Comparison of ENCODE assay signal across 14 cellular contexts in the genomic region with DNA sequence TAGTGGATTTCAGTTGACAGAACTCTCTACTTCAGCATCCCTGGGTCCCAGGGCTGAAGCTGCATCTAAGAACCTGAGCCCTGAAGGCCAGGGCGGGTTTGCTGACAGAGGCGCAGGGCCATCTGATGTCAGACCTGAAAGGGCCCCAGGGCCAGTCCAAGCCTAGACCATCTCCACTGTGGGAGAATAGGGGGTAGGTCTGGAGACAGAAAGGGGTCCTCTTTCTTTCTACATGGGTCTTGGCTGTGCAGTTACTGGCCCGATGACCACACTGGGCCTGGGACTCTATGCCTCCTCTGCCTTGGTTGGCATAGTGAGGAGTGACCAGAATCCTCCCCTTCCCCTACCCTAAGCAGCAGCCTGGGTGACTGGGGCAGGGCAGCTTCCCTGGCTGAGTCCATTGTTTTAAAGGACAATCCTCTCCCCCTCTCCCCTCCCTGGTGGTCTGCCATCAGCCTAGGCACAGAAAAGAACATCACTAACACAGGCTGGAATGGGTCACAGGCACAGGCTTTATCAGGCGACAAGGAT. TPM values are rescaled to one million over a fixed set of nuclear protein-coding genes. Genes with fewer than 3 reads are reported as not detected.
DNase-seq lines count a peak whose midpoint lies in the region; ATAC-seq, FAIRE-seq and TF ChIP-seq lines count a peak whose summit lies in the region.
"Had no signal": no experiment of that assay in that cellular context is flagged by ENCODE, and none has a peak within 500 bp of the region (broad histone marks: within the 10 kb centered on the region; RNA-seq: fewer than 3 reads in every experiment).

No MANE protein-coding gene starts in this region.

- peaks cover 22% of the 10 kb centered on the region for H3K4me1 Mint-ChIP-seq in astrocyte (ENCODE audit: low read depth, unreplicated experiment)
- H3K4me1 Mint-ChIP-seq: activated naive CD8-positive, alpha-beta T cell treated with anti-CD3 and anti-CD28 coated beads, Interleukin-2, amount 10 ng/mL, durations not matched to agents 7 days and 5 days; CD8-positive, alpha-beta memory T cell had no signal

- H3K9me3 Mint-ChIP-seq in astrocyte (ENCODE audit: unreplicated experiment): no peaks in the 10 kb centered on the region
- H3K9me3 Mint-ChIP-seq: activated naive CD8-positive, alpha-beta T cell treated with anti-CD3 and anti-CD28 coated beads, Interleukin-2, amount 10 ng/mL, durations not matched to agents 7 days and 5 days; CD8-positive, alpha-beta memory T cell had no signal

- H3K4me3 ChIP-seq in astrocyte (ENCODE audit: insufficient read depth, low read depth, low read length): no peak overlapping the region
- no peak overlapping the region for H3K4me3 ChIP-seq in heart right ventricle
- no peak overlapping the region for H3K4me3 ChIP-seq in osteoblast (ENCODE audit: insufficient read depth, low read length)
- no peak overlapping the region for H3K4me3 ChIP-seq in tibial artery
- no peak overlapping the region for H3K4me3 ChIP-seq in H7 (ENCODE audit: insufficient read depth, low read depth, low read length)

- H3K27ac ChIP-seq in astrocyte (ENCODE audit: low read depth, low read length) (no peak overlapping the region), heart right ventricle (peak overlapping the region; percentile 87 to 99 (median 96)), osteoblast (ENCODE audit: low read depth, low read length) (peak overlapping the region; percentile 21), tibial artery (peak overlapping the region; percentile 97 to 99)

- TF ChIP-seq CTCF in astrocyte (IDR thresholded peaks at IDR 0.05; ENCODE audit: insufficient read depth, low read depth, low read length): no peak
- no peak for TF ChIP-seq CTCF in heart right ventricle (IDR thresholded peaks at IDR 0.05)
- no peak for TF ChIP-seq CTCF in osteoblast (IDR thresholded peaks at IDR 0.05; ENCODE audit: extremely low read depth, low read depth, low read length)
- TF ChIP-seq CTCF in tibial artery (IDR thresholded peaks at IDR 0.05): no peak

- H2AFZ ChIP-seq in astrocyte (ENCODE audit: low read depth, low read length) (no peak overlapping the region), osteoblast (ENCODE audit: low read length) (no peak overlapping the region)

- no peak for FAIRE-seq in astrocyte (lab: Jason Lieb, UNC)
- FAIRE-seq: endometrium had no signal

- H3K9ac ChIP-seq in astrocyte (ENCODE audit: low read length): no peak overlapping the region

- H3K27ac Mint-ChIP-seq in astrocyte (ENCODE audit: unreplicated experiment): peak overlapping the region; percentile 34
- H3K27ac Mint-ChIP-seq: activated naive CD8-positive, alpha-beta T cell treated with anti-CD3 and anti-CD28 coated beads, Interleukin-2, amount 10 ng/mL, durations not matched to agents 7 days and 5 days had no signal

- H3K36me3 ChIP-seq in astrocyte (ENCODE audit: insufficient read depth, low read length) (no peaks in the 10 kb centered on the region), heart right ventricle (peaks cover 0 to 18% (median 0%) of the 10 kb centered on the region in 9 donors), osteoblast (ENCODE audit: insufficient read depth, low read length) (no peaks in the 10 kb centered on the region), tibial artery (peaks cover 10 to 17% (median 17%) of the 10 kb centered on the region in 3 donors), H7 (replicated peaks; ENCODE audit: control insufficient read depth, insufficient read depth, low read length) (no peaks in the 10 kb centered on the region; the same call in 1 of the 2 replicates)

- H3K4me2 ChIP-seq in astrocyte (ENCODE audit: low read length) (no peak overlapping the region), osteoblast (ENCODE audit: insufficient read depth, low read length) (no peak overlapping the region)

- H3K4me1 ChIP-seq in astrocyte (ENCODE audit: insufficient read depth, low read length): peaks cover 31% of the 10 kb centered on the region
- peaks cover 75 to 100% (median 96%) of the 10 kb centered on the region in 9 donors for H3K4me1 ChIP-seq in heart right ventricle
- peaks cover 35% of the 10 kb centered on the region for H3K4me1 ChIP-seq in osteoblast (ENCODE audit: insufficient read depth, low read length)
- peaks cover 16 to 96% (median 81%) of the 10 kb centered on the region in 4 donors for H3K4me1 ChIP-seq in tibial artery

- no peaks in the 10 kb centered on the region for H3K27me3 ChIP-seq in astrocyte (ENCODE audit: insufficient read depth, low read length)
- H3K27me3 ChIP-seq in heart right ventricle: no peaks in the 10 kb centered on the region
- no peaks in the 10 kb centered on the region for H3K27me3 ChIP-seq in osteoblast (ENCODE audit: insufficient read depth, low read length)
- H3K27me3 ChIP-seq in tibial artery: no peaks in the 10 kb centered on the region
- no peaks in the 10 kb centered on the region; the same call in 1 of the 2 replicates for H3K27me3 ChIP-seq in H7 (ENCODE audit: control insufficient read depth, insufficient read depth, low read length)

- H3K9me3 ChIP-seq in astrocyte (ENCODE audit: insufficient read depth, low read depth, low read length) (no peaks in the 10 kb centered on the region), heart right ventricle (no peaks in the 10 kb centered on the region), osteoblast (ENCODE audit: low read depth, low read length) (no peaks in the 10 kb centered on the region), tibial artery (no peaks in the 10 kb centered on the region)

- peaks cover 2% of the 10 kb centered on the region for H3K27me3 Mint-ChIP-seq in astrocyte (ENCODE audit: low read depth, unreplicated experiment)
- H3K27me3 Mint-ChIP-seq: CD8-positive, alpha-beta memory T cell had no signal

- DNase-seq in astrocyte (ENCODE audit: low read depth): no peak
- no peak for DNase-seq in heart right ventricle
- DNase-seq in osteoblast (ENCODE audit: insufficient read length, low spot score, missing footprints): peak; percentile 8
- peak; percentile 19 to 67 for DNase-seq in tibial artery
- DNase-seq in H7: no peak
- DNase-seq in NCI-H2081 (lab: John Stamatoyannopoulos, UW): no peak
- DNase-seq: activated naive CD8-positive, alpha-beta T cell treated with anti-CD3 and anti-CD28 coated beads, Interleukin-2, amount 10 ng/mL, durations not matched to agents 7 days and 5 days; MM.1S; NCI-H510A treated with DMSO at 0.1 percent for 48 hours; SHP77 treated with DMSO at 0.1 percent for 48 hours had no signal

- ATAC-seq in heart right ventricle (no peak), GM21786 (IDR thresholded peaks at IDR 0.05; ENCODE audit: unreplicated experiment) (no peak), HG03457 (IDR thresholded peaks at IDR 0.05; ENCODE audit: unreplicated experiment) (no peak)

- WGBS in heart right ventricle, 2 donors: 71 to 76% methylated on average over 4 of the region's 4 CpGs

- H4K20me1 ChIP-seq in astrocyte (ENCODE audit: insufficient read depth, low read length) (no peaks in the 10 kb centered on the region), osteoblast (ENCODE audit: insufficient read depth, low read length) (no peaks in the 10 kb centered on the region)

- no peak overlapping the region for H3K4me3 Mint-ChIP-seq in astrocyte (ENCODE audit: unreplicated experiment)
- H3K4me3 Mint-ChIP-seq: activated naive CD8-positive, alpha-beta T cell treated with anti-CD3 and anti-CD28 coated beads, Interleukin-2, amount 10 ng/mL, durations not matched to agents 7 days and 5 days; CD8-positive, alpha-beta memory T cell had no signal

- no peaks in the 10 kb centered on the region for H3K79me2 ChIP-seq in astrocyte (ENCODE audit: insufficient read depth, low read length)
- H3K79me2 ChIP-seq in osteoblast (ENCODE audit: insufficient read depth, low read length): no peaks in the 10 kb centered on the region

- intact Hi-C loops in heart right ventricle (cut with DNase I) (loop anchor here in 6 of 10 donors (1.0 to 5.0 kb wide), 5 partner anchors 17 to 169 kb away; partner anchors contain the start of gene RHOB (in 4 of the 6)), tibial artery (cut with DNase I; ENCODE audit: low total_unique reads) (loop anchor here (5.0 kb wide), 1 partner anchor 164 kb away; no protein-coding TSS in a partner anchor)

- H3K36me3 Mint-ChIP-seq in astrocyte (ENCODE audit: low read depth, unreplicated experiment): peaks cover 11% of the 10 kb centered on the region
- H3K36me3 Mint-ChIP-seq: activated naive CD8-positive, alpha-beta T cell treated with anti-CD3 and anti-CD28 coated beads, Interleukin-2, amount 10 ng/mL, durations not matched to agents 7 days and 5 days had no signal

RNA-seq across cellular contexts. Expression of gene HS1BP3, which starts 34.5 kb away (rescaled TPM):
- total RNA-seq in astrocyte (20.7 and 21.0 TPM in 2 replicates), heart right ventricle (10 to 100 TPM; 11.3 to 26.3 (median 16.1) TPM), osteoblast (47.4 and 47.8 TPM in 2 replicates)
- 10 to 100 TPM; 16.8 to 24.6 TPM for polyA plus RNA-seq in heart right ventricle
- total RNA-seq in H7 (2014; rRNA removed; shearing (Covaris generic)): 30.2 and 41.3 TPM in 2 replicates

RNA-seq across cellular contexts. Expression of gene GDF7, which starts 50.5 kb away (rescaled TPM):
- total RNA-seq in astrocyte (0.91 and 1.9 TPM in 2 replicates), heart right ventricle (1 to 10 TPM in 1 of 10 donors, under 1 TPM in 9; 0.10 to 1.2 (median 0.66) TPM), osteoblast (under 0.01 TPM in 1 of 2 replicates, not detected in the other)
- polyA plus RNA-seq in heart right ventricle: under 1 TPM; 0.17 to 0.37 TPM
- 1.4 TPM in 2 replicates for total RNA-seq in H7 (2014; rRNA removed; shearing (Covaris generic))
- total RNA-seq: activated naive CD8-positive, alpha-beta T cell treated with anti-CD3 and anti-CD28 coated beads, Interleukin-2, amount 10 ng/mL, durations not matched to agents 7 days and 5 days; CD8-positive, alpha-beta memory T cell had no signal

Comparison
In these comparisons a context has a peak if more than half of its experiments do, and no peak if none do; other contexts are left out.
1. DNase-seq: peak in osteoblast (single experiment) and tibial artery (2 of 2); none in astrocyte (single experiment), heart right ventricle (0 of 2), H7 (single experiment) and NCI-H2081 (0 of 2).